12 cellular contexts compared by ENCODE assay signal in genomic region chr7:120053390-120053961, GRCh38.
DNase-seq lines count a peak whose midpoint lies in the region; ATAC-seq and TF ChIP-seq lines count a peak whose summit lies in the region.
"Had no signal": no experiment of that assay in that cellular context is flagged by ENCODE, and none has a peak within 500 bp of the region (broad histone marks: within the 10 kb centered on the region; RNA-seq: fewer than 3 reads in every experiment).

No MANE protein-coding gene starts in this region.

- 60 to 65% methylated on average over 5 of the region's 5 CpGs for WGBS in heart right ventricle, 2 donors

- H3K27me3 ChIP-seq in HL-60 (ENCODE audit: insufficient read depth, poor library complexity, severe bottlenecking) (no peaks in the 10 kb centered on the region), adipocyte (replicated peaks; ENCODE audit: control insufficient read depth, insufficient read depth, low read length) (no peaks in the 10 kb centered on the region), heart right ventricle (no peaks in the 10 kb centered on the region), skeletal muscle satellite cell (ENCODE audit: control insufficient read depth, insufficient read depth, low read length) (no peaks in the 10 kb centered on the region)

- H3K27ac ChIP-seq in HL-60 (replicated peaks) (peak overlapping the region; percentile 78), heart right ventricle (peak overlapping the region in 5 of 10 donors; percentile 31 to 63 (median 50))

- DNase-seq in HL-60 (ENCODE audit: low read depth in 1 of 2, low spot score in 1 of 2) (peak; percentile 67 to 76), adipocyte (ENCODE audit: low read depth) (peak; percentile 47), heart right ventricle (no peak), hypothalamus (lab: John Stamatoyannopoulos, UW) (no peak), NCI-H526 (lab: John Stamatoyannopoulos, UW) (no peak), left colon (no peak)
- DNase-seq: activated CD4-positive, alpha-beta T cell treated with anti-CD3 and anti-CD28 coated beads for 1 hour; effector CD4-positive, alpha-beta T cell; NCI-H2081 had no signal

- no peaks in the 10 kb centered on the region for H3K9me3 ChIP-seq in adipocyte (ENCODE audit: control insufficient read depth, low read length)
- H3K9me3 ChIP-seq in heart right ventricle: peaks cover 0 to 4% (median 0%) of the 10 kb centered on the region in 11 donors
- H3K9me3 ChIP-seq in skeletal muscle satellite cell (replicated peaks; ENCODE audit: low read length): no peaks in the 10 kb centered on the region

- H3K36me3 ChIP-seq in adipocyte (ENCODE audit: control insufficient read depth, insufficient read depth, low read length, severe bottlenecking) (no peaks in the 10 kb centered on the region), heart right ventricle (no peaks in the 10 kb centered on the region), skeletal muscle satellite cell (ENCODE audit: insufficient read depth, low read length) (no peaks in the 10 kb centered on the region)

- H3K9ac ChIP-seq in adipocyte (ENCODE audit: low read length) (peak overlapping the region; percentile 78), skeletal muscle satellite cell (ENCODE audit: low read depth, low read length) (peak overlapping the region; percentile 77)

- peak in 5 of 8 donors; percentile 53 to 88 (median 64) for ATAC-seq in heart right ventricle
- ATAC-seq in left colon: no peak
- ATAC-seq in HG03521 (IDR thresholded peaks at IDR 0.05; ENCODE audit: unreplicated experiment): no peak
- ATAC-seq: GM12878 had no signal

- no peak for TF ChIP-seq CTCF in HL-60 (IDR thresholded peaks at IDR 0.05; ENCODE audit: insufficient read depth, low read length)
- no peak for TF ChIP-seq CTCF in heart right ventricle (IDR thresholded peaks at IDR 0.05)

- H3K4me1 ChIP-seq in adipocyte (ENCODE audit: control insufficient read depth, insufficient read depth, low read length) (peaks cover 54% of the 10 kb centered on the region), heart right ventricle (peaks cover 0 to 5% (median 0%) of the 10 kb centered on the region in 9 donors), skeletal muscle satellite cell (ENCODE audit: control insufficient read depth, insufficient read depth, low read length) (peaks cover 50% of the 10 kb centered on the region)

- peak overlapping the region; percentile 46 for H3K4me2 ChIP-seq in skeletal muscle satellite cell (ENCODE audit: low read length)

- no peak overlapping the region for H3K4me3 ChIP-seq in HL-60 (replicated peaks; ENCODE audit: insufficient read depth, low read length)
- H3K4me3 ChIP-seq in adipocyte (ENCODE audit: low read length): peak overlapping the region; percentile 63
- H3K4me3 ChIP-seq in heart right ventricle: no peak overlapping the region
- no peak overlapping the region for H3K4me3 ChIP-seq in skeletal muscle satellite cell (ENCODE audit: low read length)
- H3K4me3 ChIP-seq: GM12878 had no signal

- intact Hi-C loops in heart right ventricle (cut with DNase I) (no loop called here), left colon (cut with DNase I, micrococcal nuclease) (no loop called here)

Comparison
In these comparisons a context has a peak if more than half of its experiments do, and no peak if none do; other contexts are left out.
1. DNase-seq: peak in HL-60 (2 of 2) and adipocyte (single experiment); none in heart right ventricle (0 of 2), hypothalamus (0 of 51), NCI-H526 (0 of 2) and left colon (0 of 2).
2. ATAC-seq: peak in heart right ventricle (5 of 8); none in left colon (single experiment) and HG03521 (single experiment).